Comparison of ENCODE assay signal across 26 cellular contexts in the genomic region with DNA sequence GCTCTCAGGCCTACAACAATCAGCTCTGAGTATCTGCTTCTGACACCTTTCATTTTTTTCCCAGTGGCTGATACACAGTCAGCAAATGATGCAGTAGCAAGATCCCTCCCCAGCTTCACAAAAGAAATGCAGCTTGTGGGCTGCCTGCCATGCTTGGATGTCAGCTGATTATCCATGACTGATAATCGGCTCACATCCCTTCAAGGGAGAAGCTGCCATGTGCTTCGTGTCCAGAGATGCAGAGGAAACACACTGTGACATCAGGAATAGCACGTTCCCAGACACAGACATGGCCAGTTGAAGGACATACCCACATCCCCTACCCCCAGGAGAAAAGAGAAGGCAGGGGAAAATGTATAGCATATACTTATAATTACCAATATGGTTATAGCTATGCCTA.
"Had no signal": no experiment of that assay in that cellular context is flagged by ENCODE, and none has a peak within 500 bp of the region (broad histone marks: within the 10 kb centered on the region; RNA-seq: fewer than 3 reads in every experiment).

No MANE protein-coding gene starts in this region.

- DNase-seq: activated CD4-positive, alpha-beta T cell treated with anti-CD3 and anti-CD28 coated beads, Interleukin-2, amount 10 ng/mL, durations not matched to agents 24 days and 14 days; activated CD4-positive, alpha-beta T cell treated with anti-CD3 and anti-CD28 coated beads, Interleukin-2, amount 50 U/mL, for 4 hours; activated CD8-positive, alpha-beta T cell treated with anti-CD3 and anti-CD28 coated beads for 36 hours; activated effector memory CD4-positive, alpha-beta T cell treated with anti-CD3 and anti-CD28 coated beads, Interleukin-2, amount 50 U/mL, for 16 hours; activated naive CD4-positive, alpha-beta T cell; activated naive CD4-positive, alpha-beta T cell treated with anti-CD3 and anti-CD28 coated beads, Interleukin-2, amount 50 U/mL, for 16 hours; activated naive CD8-positive, alpha-beta T cell treated with anti-CD3 and anti-CD28 coated beads for 36 hours; activated T-cell treated with anti-CD3 and anti-CD28 coated beads, Interleukin-2, amount 50 U/mL, for 1 hour; activated T-cell treated with anti-CD3 and anti-CD28 coated beads, Interleukin-2, amount 50 U/mL, for 72 hours; amniotic stem cell; aorta; brain microvascular endothelial cell; central memory CD4-positive, alpha-beta T cell; MM.1S; MV-4-11; NCI-H1092; NCI-H1436 treated with DMSO at 0.1 percent for 48 hours; NCI-H1694 treated with DMSO at 0.1 percent for 48 hours; NCI-H2029; NCI-H345; NCI-H524 treated with DMSO at 0.1 percent for 48 hours; RPMI8226; SHP77 treated with DMSO at 0.1 percent for 48 hours; T1000 had no signal

- H3K27ac ChIP-seq: brain microvascular endothelial cell, KMS-11 had no signal

- H3K27me3 Mint-ChIP-seq: activated naive CD8-positive, alpha-beta T cell treated with anti-CD3 and anti-CD28 coated beads for 36 hours had no signal

- H3K9me3 Mint-ChIP-seq: activated T-helper 17 cell treated with anti-CD3 and anti-CD28 coated beads, Interleukin-2, amount 50 U/mL, for 72 hours had no signal

- H3K4me3 Mint-ChIP-seq: activated CD4-positive, alpha-beta T cell treated with anti-CD3 and anti-CD28 coated beads, Interleukin-2, amount 10 ng/mL, durations not matched to agents 24 days and 14 days; activated CD8-positive, alpha-beta T cell treated with anti-CD3 and anti-CD28 coated beads for 36 hours; activated naive CD8-positive, alpha-beta T cell treated with anti-CD3 and anti-CD28 coated beads for 36 hours; activated T-cell treated with anti-CD3 and anti-CD28 coated beads, Interleukin-2, amount 50 U/mL, for 72 hours; activated T-helper 17 cell treated with anti-CD3 and anti-CD28 coated beads, Interleukin-2, amount 50 U/mL, for 72 hours had no signal

- H3K36me3 ChIP-seq: brain microvascular endothelial cell had no signal

- H3K27me3 ChIP-seq: brain microvascular endothelial cell had no signal

- H3K27ac Mint-ChIP-seq: activated CD4-positive, alpha-beta T cell treated with anti-CD3 and anti-CD28 coated beads, Interleukin-2, amount 10 ng/mL, durations not matched to agents 24 days and 14 days; activated CD8-positive, alpha-beta T cell treated with anti-CD3 and anti-CD28 coated beads for 36 hours; activated naive CD8-positive, alpha-beta T cell treated with anti-CD3 and anti-CD28 coated beads for 36 hours; activated T-cell treated with anti-CD3 and anti-CD28 coated beads, Interleukin-2, amount 50 U/mL, for 72 hours; activated T-helper 17 cell treated with anti-CD3 and anti-CD28 coated beads, Interleukin-2, amount 50 U/mL, for 72 hours had no signal

- H3K4me1 Mint-ChIP-seq: activated CD4-positive, alpha-beta T cell treated with anti-CD3 and anti-CD28 coated beads, Interleukin-2, amount 10 ng/mL, durations not matched to agents 24 days and 14 days; activated naive CD8-positive, alpha-beta T cell treated with anti-CD3 and anti-CD28 coated beads for 36 hours; activated T-helper 17 cell treated with anti-CD3 and anti-CD28 coated beads, Interleukin-2, amount 50 U/mL, for 72 hours had no signal

- H3K36me3 Mint-ChIP-seq: activated naive CD8-positive, alpha-beta T cell treated with anti-CD3 and anti-CD28 coated beads for 36 hours had no signal
